13 cellular contexts compared by ENCODE assay signal in the genomic region with DNA sequence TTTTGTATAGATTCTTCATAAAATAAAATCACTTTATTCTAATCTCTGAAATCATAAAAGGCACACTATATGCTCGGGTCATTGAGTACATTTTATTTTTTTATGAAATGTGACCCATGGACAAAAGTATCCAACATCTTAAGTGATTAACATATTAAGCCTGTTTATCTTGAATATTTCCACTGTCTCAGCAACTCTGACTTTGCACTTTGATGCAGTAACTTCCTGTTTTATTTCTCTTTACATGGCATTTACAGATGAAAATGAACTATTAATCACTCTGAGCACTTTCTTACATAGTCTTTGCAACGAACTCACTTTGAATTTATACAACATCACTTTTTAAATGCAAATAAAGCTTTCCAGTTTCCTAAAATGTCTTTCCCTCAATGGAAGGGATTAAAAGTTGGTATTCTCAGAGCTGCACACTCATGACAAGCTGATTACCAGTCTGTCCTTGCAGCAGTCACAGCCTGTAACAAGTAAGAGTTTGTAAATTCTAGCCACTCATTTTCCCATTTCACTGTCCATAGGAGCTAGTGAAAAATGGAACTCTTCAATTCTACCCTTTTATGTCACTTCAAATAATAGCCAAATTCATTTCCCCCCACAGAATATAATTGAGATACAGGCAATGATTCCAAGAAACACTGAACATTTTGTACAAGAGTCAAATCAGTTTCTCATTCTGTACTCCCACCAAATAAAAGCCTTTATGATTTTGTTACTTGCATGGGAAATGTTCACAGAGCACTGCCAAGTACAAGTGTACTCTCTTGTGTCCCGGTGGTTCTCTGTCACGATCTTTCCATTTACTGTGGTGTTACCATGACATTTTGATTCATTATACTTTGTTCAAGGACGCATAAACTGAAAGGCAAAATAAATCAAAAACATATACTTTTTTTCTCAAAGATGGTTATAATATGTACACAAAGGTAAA.
A peak's percentile ranks its signal among the peaks of the same experiment; 100 is the strongest.
DNase-seq lines count a peak whose midpoint lies in the region; ATAC-seq and TF ChIP-seq lines count a peak whose summit lies in the region.
"Had no signal": no experiment of that assay in that cellular context is flagged by ENCODE, and none has a peak within 500 bp of the region (broad histone marks: within the 10 kb centered on the region; RNA-seq: fewer than 3 reads in every experiment).

No MANE protein-coding gene starts in this region.

- no peaks in the 10 kb centered on the region for H3K36me3 ChIP-seq in BLaER1
- no peaks in the 10 kb centered on the region for H3K36me3 ChIP-seq in IMR-90 (ENCODE audit: control insufficient read depth, insufficient read depth, low read length)
- H3K36me3 ChIP-seq in adipocyte (ENCODE audit: control insufficient read depth, insufficient read depth, low read length, severe bottlenecking) = no peaks in the 10 kb centered on the region
- H3K36me3 ChIP-seq in mesendoderm (ENCODE audit: control insufficient read depth, insufficient read depth, low read length) = no peaks in the 10 kb centered on the region
- H3K36me3 ChIP-seq: SJSA1, stomach had no signal

- H2BK5ac ChIP-seq in IMR-90 (ENCODE audit: low read depth, low read length, poor library complexity, severe bottlenecking) (no peak overlapping the region), mesendoderm (ENCODE audit: low read length) (no peak overlapping the region)

- H2BK15ac ChIP-seq in IMR-90 (ENCODE audit: low read depth, low read length) (no peak overlapping the region), mesendoderm (replicated peaks; ENCODE audit: low read depth) (no peak overlapping the region)

- DNase-seq in IMR-90 (no peak), adipocyte (ENCODE audit: low read depth) (no peak), iris pigment epithelial cell (ENCODE audit: low read depth) (peak; percentile 14), DMS 273 treated with DMSO at 0.1 percent for 48 hours (lab: John Stamatoyannopoulos, UW) (no peak), mesenteric fat pad (ENCODE audit: low spot score) (no peak), mesendoderm (no peak)
- DNase-seq: amniotic stem cell; CD4-positive, CD25-positive, alpha-beta regulatory T cell; stomach had no signal

- dilution Hi-C loops in IMR-90 (cut with HindIII; ENCODE audit: low sequenced_read_pairs, unreplicated experiment) = no loop called here

- H3K27me3 ChIP-seq in BLaER1 (no peaks in the 10 kb centered on the region), IMR-90 (ENCODE audit: control insufficient read depth, insufficient read depth, low read length) (no peaks in the 10 kb centered on the region), adipocyte (replicated peaks; ENCODE audit: control insufficient read depth, insufficient read depth, low read length) (no peaks in the 10 kb centered on the region), mesendoderm (ENCODE audit: insufficient read depth, low read length, poor library complexity) (no peaks in the 10 kb centered on the region)
- H3K27me3 ChIP-seq: SJSA1, stomach had no signal

- H4K8ac ChIP-seq in IMR-90 (ENCODE audit: low read depth in 2 of 2, low read length in 2 of 2) (no peak overlapping the region), mesendoderm (ENCODE audit: low read depth, low read length) (no peak overlapping the region)

- POLR2A ChIA-PET in IMR-90 (lab: Charles Lee; ENCODE audit: unreplicated experiment) = no interaction called here

- no peak overlapping the region for H2AK9ac ChIP-seq in IMR-90 (replicated peaks; ENCODE audit: low read depth, low read length, poor library complexity)

- no peak overlapping the region for H2AK5ac ChIP-seq in IMR-90 (ENCODE audit: low read depth, low read length)
- no peak overlapping the region for H2AK5ac ChIP-seq in mesendoderm (ENCODE audit: low read length)

- no peak overlapping the region for H2BK20ac ChIP-seq in IMR-90 (ENCODE audit: low read depth, low read length)

- H4K91ac ChIP-seq in IMR-90 (ENCODE audit: insufficient read depth, low read depth, low read length) = no peak overlapping the region

- H3K9ac ChIP-seq in BLaER1 = no peak overlapping the region
- no peak overlapping the region for H3K9ac ChIP-seq in IMR-90 (ENCODE audit: low read depth, low read length)
- no peak overlapping the region for H3K9ac ChIP-seq in adipocyte (ENCODE audit: low read length)
- H3K9ac ChIP-seq in mesendoderm (ENCODE audit: low read length) = no peak overlapping the region

- H3K4ac ChIP-seq in IMR-90 (ENCODE audit: low read depth, low read length) = no peak overlapping the region
- H3K4ac ChIP-seq in mesendoderm (ENCODE audit: low read depth, low read length) = no peak overlapping the region

- H3K79me1 ChIP-seq in IMR-90 (ENCODE audit: low read depth in 1 of 2, low read length in 2 of 2) = no peaks in the 10 kb centered on the region
- no peaks in the 10 kb centered on the region for H3K79me1 ChIP-seq in mesendoderm (ENCODE audit: low read length)

- no peak overlapping the region for H4K5ac ChIP-seq in IMR-90 (ENCODE audit: low read depth, low read length)
- H4K5ac ChIP-seq in mesendoderm (ENCODE audit: low read length) = no peak overlapping the region

- ATAC-seq in IMR-90 (ENCODE audit: low read depth) (no peak), GM18519 (IDR thresholded peaks at IDR 0.05; ENCODE audit: low FRiP score, unreplicated experiment) (no peak)
- ATAC-seq: activated CD4-positive, CD25-positive, alpha-beta regulatory T cell treated with anti-CD3 and anti-CD28 coated beads, Interleukin-2, amount 50 U/mL, for 24 hours had no signal

- no peaks in the 10 kb centered on the region for H3K9me3 ChIP-seq in BLaER1
- no peaks in the 10 kb centered on the region for H3K9me3 ChIP-seq in IMR-90 (ENCODE audit: control insufficient read depth, insufficient read depth, low read length)
- H3K9me3 ChIP-seq in adipocyte (ENCODE audit: control insufficient read depth, low read length) = no peaks in the 10 kb centered on the region
- H3K9me3 ChIP-seq: SJSA1 had no signal

- intact Hi-C loops in IMR-90 (cut with micrococcal nuclease) = no loop called here

- H3K56ac ChIP-seq in IMR-90 (ENCODE audit: extremely low read depth, insufficient read depth, low read length) (no peak overlapping the region), mesendoderm (ENCODE audit: low read length) (no peak overlapping the region)

- TF ChIP-seq POLR2A in IMR-90 (IDR thresholded peaks at IDR 0.05; ENCODE audit: low read depth, low read length) = no peak

- no peak overlapping the region for H3K4me3 ChIP-seq in BLaER1
- no peak overlapping the region for H3K4me3 ChIP-seq in IMR-90 (ENCODE audit: insufficient read depth, low read depth, low read length)
- peak overlapping the region; percentile 71 for H3K4me3 ChIP-seq in adipocyte (ENCODE audit: low read length)
- H3K4me3 ChIP-seq in mesendoderm (ENCODE audit: low read length) = no peak overlapping the region
- H3K4me3 ChIP-seq: SJSA1, stomach had no signal

- no peak overlapping the region for H3K14ac ChIP-seq in IMR-90 (replicated peaks; ENCODE audit: low read depth, low read length)

- no peak overlapping the region for H3K27ac ChIP-seq in BLaER1
- H3K27ac ChIP-seq in IMR-90 (ENCODE audit: insufficient read depth, low read length) = no peak overlapping the region
- no peak overlapping the region for H3K27ac ChIP-seq in mesendoderm (ENCODE audit: low read depth, low read length)
- H3K27ac ChIP-seq: SJSA1, stomach had no signal

- H2AFZ ChIP-seq in IMR-90 (replicated peaks; ENCODE audit: low read length, poor library complexity) = no peak overlapping the region

- H3K4me1 ChIP-seq in BLaER1 (no peaks in the 10 kb centered on the region), IMR-90 (ENCODE audit: control insufficient read depth, insufficient read depth, low read length) (no peaks in the 10 kb centered on the region), adipocyte (ENCODE audit: control insufficient read depth, insufficient read depth, low read length) (no peaks in the 10 kb centered on the region), mesendoderm (ENCODE audit: control insufficient read depth, low read depth, low read length) (no peaks in the 10 kb centered on the region)
- H3K4me1 ChIP-seq: SJSA1, stomach had no signal

- no peaks in the 10 kb centered on the region for H3K79me2 ChIP-seq in mesendoderm (ENCODE audit: control insufficient read depth, insufficient read depth, low read length)

- H3K18ac ChIP-seq in IMR-90 (ENCODE audit: low read depth, low read length) (no peak overlapping the region), mesendoderm (ENCODE audit: low read length) (no peak overlapping the region)

- H3K23ac ChIP-seq in IMR-90 (ENCODE audit: low read depth, low read length) (no peak overlapping the region), mesendoderm (ENCODE audit: low read length) (no peak overlapping the region)

- WGBS in IMR-90 (ENCODE audit: extremely low coverage in 2 of 2, insufficient read length in 1 of 2), 2 experiments = no CpG with 5 or more reads among the region's 5 CpGs
- no CpG with 5 or more reads among the region's 5 CpGs for WGBS in mesendoderm (ENCODE audit: extremely low coverage, insufficient coverage, low lambda C conversion rate)

- in situ Hi-C loops in IMR-90 (cut with MboI; ENCODE audit: low sequenced_read_pairs) = no loop called here

- H3K4me2 ChIP-seq in BLaER1 = peak overlapping the region; percentile 49
- peak overlapping the region; percentile 55 for H3K4me2 ChIP-seq in IMR-90 (ENCODE audit: low read depth, low read length)
- no peak overlapping the region for H3K4me2 ChIP-seq in mesendoderm (ENCODE audit: low read length)

- no peak overlapping the region for H2BK120ac ChIP-seq in IMR-90 (ENCODE audit: low read depth, low read length)
- H2BK120ac ChIP-seq in mesendoderm (ENCODE audit: low read depth, low read length) = no peak overlapping the region

- 0 out of 2 replicates have a peak, but pooled peaks cover 2% of the 10 kb centered on the region for H3K9me1 ChIP-seq in IMR-90 (ENCODE audit: insufficient read depth, low read length)

- H4K20me1 ChIP-seq in BLaER1 = no peaks in the 10 kb centered on the region
- no peaks in the 10 kb centered on the region for H4K20me1 ChIP-seq in IMR-90 (ENCODE audit: insufficient read depth, low read length)

- BruUV-seq in IMR-90 (replicated peaks; lab: Mats Ljungman, UMichigan) = no TSS peak

- no peak for TF ChIP-seq RAD21 in IMR-90 (IDR thresholded peaks at IDR 0.05; ENCODE audit: low read length)

- CTCF ChIA-PET in IMR-90 (lab: Yijun Ruan, JAX) = no interaction called here

- TF ChIP-seq CTCF in IMR-90 (conservative IDR thresholded peaks at IDR 0.05; ENCODE audit: low read depth, low read length) = no peak

TF ChIP-seq in IMR-90, 13 proteins besides CTCF, POLR2A, EP300 and RAD21 (continues in another document):
- no peak for TF ChIP-seq SMC3 (IDR thresholded peaks at IDR 0.05; ENCODE audit: low read depth, low read length)
- no peak for TF ChIP-seq RFX5 (IDR thresholded peaks at IDR 0.05; ENCODE audit: low read depth, low read length)
- TF ChIP-seq MXI1 (IDR thresholded peaks at IDR 0.05; ENCODE audit: borderline replicate concordance, low read depth, low read length) = no peak
- no peak for TF ChIP-seq FOS (IDR thresholded peaks at IDR 0.05; ENCODE audit: low read depth, low read length)
- no peak for TF ChIP-seq NFE2L2 (IDR thresholded peaks at IDR 0.05; ENCODE audit: low read depth, low read length)
- TF ChIP-seq CHD1 (IDR thresholded peaks at IDR 0.05; ENCODE audit: low read depth, low read length) = no peak
- TF ChIP-seq BHLHE40 (IDR thresholded peaks at IDR 0.05; ENCODE audit: low read depth, low read length) = no peak
- no peak for TF ChIP-seq MAFK (IDR thresholded peaks at IDR 0.05; ENCODE audit: low read depth, low read length)
